In the genomic region with DNA sequence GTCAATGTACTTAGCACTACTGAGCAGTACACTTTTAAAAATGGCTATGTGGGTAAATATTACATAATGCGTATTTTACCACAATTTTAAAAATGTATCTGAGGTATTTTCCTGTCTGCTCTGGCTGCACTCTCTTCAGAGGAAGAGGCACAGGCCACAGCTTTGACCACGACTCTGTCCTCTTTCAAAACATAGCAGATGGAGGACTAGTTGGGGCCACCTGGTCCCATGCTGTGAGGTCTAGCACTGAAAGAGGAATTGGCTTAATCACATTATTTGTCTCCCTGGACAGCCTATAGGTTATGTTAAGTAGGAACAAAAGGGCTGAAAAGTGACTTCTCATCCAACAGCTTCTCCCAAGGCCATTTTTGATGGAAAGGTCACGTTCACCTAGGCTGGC, we compare ENCODE assay signal across 26 cellular contexts. TPM values are rescaled to one million over a fixed set of nuclear protein-coding genes. Genes with fewer than 3 reads are reported as not detected.
DNase-seq lines count a peak whose midpoint lies in the region; ATAC-seq and TF ChIP-seq lines count a peak whose summit lies in the region.
"Had no signal": no experiment of that assay in that cellular context is flagged by ENCODE, and none has a peak within 500 bp of the region (broad histone marks: within the 10 kb centered on the region; RNA-seq: fewer than 3 reads in every experiment).

No MANE protein-coding gene starts in this region.

- no peaks in the 10 kb centered on the region for H3K9me3 ChIP-seq in DND-41 (ENCODE audit: insufficient read depth, low read length, severe bottlenecking)
- no peaks in the 10 kb centered on the region for H3K9me3 ChIP-seq in Karpas-422 (ENCODE audit: low read length)
- H3K9me3 ChIP-seq: BE2C, breast epithelium, Peyer's patch, sigmoid colon, upper lobe of left lung had no signal

- H3K9ac ChIP-seq in DND-41 (ENCODE audit: low read depth, low read length) = no peak overlapping the region
- H3K9ac ChIP-seq in Karpas-422 (ENCODE audit: low read length) = no peak overlapping the region
- H3K9ac ChIP-seq: parathyroid adenoma had no signal

- H2AFZ ChIP-seq in DND-41 (ENCODE audit: low read depth, low read length) (no peak overlapping the region), Karpas-422 (ENCODE audit: low read length) (no peak overlapping the region)
- H2AFZ ChIP-seq: parathyroid adenoma had no signal

- ATAC-seq in DND-41 (ENCODE audit: insufficient read depth, low read depth) = 0 out of 3 replicates have a peak, but pooled peaks have one; percentile 14
- peak; percentile 69 for ATAC-seq in HG03064 (IDR thresholded peaks at IDR 0.05; ENCODE audit: low read depth, unreplicated experiment)
- ATAC-seq: left colon; naive thymus-derived CD8-positive, alpha-beta T cell had no signal

- H3K9me2 ChIP-seq in Karpas-422 (replicated peaks; ENCODE audit: insufficient read depth, low read length) = no peaks in the 10 kb centered on the region

- H3K27ac ChIP-seq in DND-41 (ENCODE audit: low read length) (no peak overlapping the region), Karpas-422 (ENCODE audit: low read length) (no peak overlapping the region)
- H3K27ac ChIP-seq: breast epithelium, parathyroid adenoma, Peyer's patch, sigmoid colon, upper lobe of left lung had no signal

- DNase-seq in DND-41 = peak; percentile 5
- peak; percentile 95 for DNase-seq in NOMO-1 treated with DMSO at 0.1 percent for 48 hours (lab: John Stamatoyannopoulos, UW; ENCODE audit: unreplicated experiment)
- DNase-seq in cerebellar cortex (ENCODE audit: low spot score) = peak; percentile 77
- DNase-seq in Karpas-422 = no peak
- no peak for DNase-seq in SK-N-DZ (ENCODE audit: low spot score)
- no peak for DNase-seq in NCI-H446 treated with DMSO at 0.1 percent for 48 hours (lab: John Stamatoyannopoulos, UW)
- DNase-seq in AG08395 (ENCODE audit: low spot score) = no peak
- DNase-seq: activated CD4-positive, alpha-beta T cell treated with anti-CD3 and anti-CD28 coated beads, Interleukin-2, amount 50 U/mL, for 48 hours; activated effector memory CD4-positive, alpha-beta T cell treated with anti-CD3 and anti-CD28 coated beads, Interleukin-2, amount 50 U/mL, for 16 hours; BE2C; cortex of kidney; DMS53; left colon; naive thymus-derived CD8-positive, alpha-beta T cell; NCI-H146; NCI-H2171; NCI-H69; Peyer's patch; sigmoid colon; stimulated activated CD4-positive, alpha-beta T cell treated with anti-CD3 and anti-CD28 coated beads, Interleukin-15, amount 100 ng/mL, for 24 hours; stimulated activated CD8-positive, alpha-beta memory T cell treated with anti-CD3 and anti-CD28 coated beads, Interleukin-4, amount 100 ng/mL, for 48 hours; upper lobe of left lung had no signal

- TF ChIP-seq CTCF in DND-41 (IDR thresholded peaks at IDR 0.05; ENCODE audit: borderline replicate concordance, extremely low read depth, low read length, poor library complexity, severe bottlenecking) = no peak

- H4K20me1 ChIP-seq in DND-41 (ENCODE audit: insufficient read depth, low read length) (no peaks in the 10 kb centered on the region), Karpas-422 (ENCODE audit: insufficient read depth, low read depth, low read length) (no peaks in the 10 kb centered on the region)

- H3K4me3 ChIP-seq in DND-41 (ENCODE audit: low read depth in 1 of 2, low read length in 2 of 2) (no peak overlapping the region), Karpas-422 (ENCODE audit: low read length) (no peak overlapping the region)
- H3K4me3 ChIP-seq: breast epithelium, Peyer's patch, sigmoid colon, upper lobe of left lung had no signal

- H3K4me2 ChIP-seq in DND-41 (ENCODE audit: insufficient read depth, low read length) (no peak overlapping the region), Karpas-422 (ENCODE audit: low read depth, low read length, poor library complexity, severe bottlenecking) (no peak overlapping the region)

- H3K36me3 ChIP-seq in DND-41 (ENCODE audit: insufficient read depth, low read length) (no peaks in the 10 kb centered on the region), Karpas-422 (ENCODE audit: insufficient read depth, low read length) (no peaks in the 10 kb centered on the region)
- H3K36me3 ChIP-seq: BE2C, breast epithelium, Peyer's patch, sigmoid colon, upper lobe of left lung had no signal

- H3K79me2 ChIP-seq in DND-41 (ENCODE audit: insufficient read depth, low read length) (no peaks in the 10 kb centered on the region), Karpas-422 (ENCODE audit: low read length) (no peaks in the 10 kb centered on the region)
- H3K79me2 ChIP-seq: parathyroid adenoma had no signal

- H3K4me1 ChIP-seq in DND-41 (ENCODE audit: insufficient read depth, low read length) (no peaks in the 10 kb centered on the region; the same call in 1 of the 2 replicates), Karpas-422 (ENCODE audit: low read length) (no peaks in the 10 kb centered on the region)
- H3K4me1 ChIP-seq: BE2C, breast epithelium, parathyroid adenoma, Peyer's patch, sigmoid colon had no signal

- no peaks in the 10 kb centered on the region for H3K27me3 ChIP-seq in DND-41 (ENCODE audit: insufficient read depth, low read length, poor library complexity)
- no peaks in the 10 kb centered on the region for H3K27me3 ChIP-seq in Karpas-422 (ENCODE audit: low read length)
- H3K27me3 ChIP-seq: BE2C, Peyer's patch, sigmoid colon, upper lobe of left lung had no signal

RNA-seq across cellular contexts. Expression of a gene that starts 5.2 kb away (rescaled TPM):
- total RNA-seq in Karpas-422 (2014; rRNA removed; shearing (Covaris generic); ENCODE audit: low replicate concordance) = 0.61 and 0.82 TPM in 2 replicates
- polyA plus RNA-seq in SK-N-DZ (2014; cell fraction: cytosol; rRNA removed) = 0.38 TPM in 1 of 2 replicates, not detected in the other
- polyA plus RNA-seq in SK-N-DZ (2014; cell fraction: nucleus; rRNA removed) = 0.73 TPM in 1 of 2 replicates, not detected in the other
- total RNA-seq: glomerular endothelial cell, left colon, Peyer's patch had no signal
- polyA plus RNA-seq: naive thymus-derived CD8-positive, alpha-beta T cell; sigmoid colon had no signal

Comparison
In these comparisons a context has a peak if more than half of its experiments do, and no peak if none do; other contexts are left out.
1. DNase-seq: peak in DND-41 (single experiment), NOMO-1 treated with DMSO at 0.1 percent for 48 hours (single experiment) and cerebellar cortex (single experiment); none in Karpas-422 (single experiment), SK-N-DZ (single experiment), NCI-H446 treated with DMSO at 0.1 percent for 48 hours (single experiment) and AG08395 (single experiment).